23 cellular contexts compared by ENCODE assay signal in the genomic region with DNA sequence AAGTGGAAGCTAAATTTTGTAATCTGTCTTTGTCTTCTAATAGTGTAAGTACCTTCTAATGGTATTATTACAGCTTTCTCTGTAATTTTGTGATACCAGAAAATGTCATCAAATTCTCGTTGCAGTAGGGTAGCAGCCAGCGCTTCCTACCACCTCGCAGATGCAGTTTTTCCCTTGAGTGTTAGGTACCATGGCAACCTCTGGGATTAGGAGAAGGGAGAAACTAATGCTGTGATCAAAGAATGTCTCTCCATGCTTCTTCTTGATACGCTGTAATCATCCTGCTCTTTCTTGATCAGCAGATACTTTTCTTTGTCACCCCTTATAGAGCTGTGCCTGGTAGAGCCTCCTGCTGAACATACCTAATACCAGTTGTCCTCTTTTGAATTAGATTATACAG. TPM values are rescaled to one million over a fixed set of nuclear protein-coding genes. Genes with fewer than 3 reads are reported as not detected.
DNase-seq lines count a peak whose midpoint lies in the region; ATAC-seq, FAIRE-seq and TF ChIP-seq lines count a peak whose summit lies in the region.
"Had no signal": no experiment of that assay in that cellular context is flagged by ENCODE, and none has a peak within 500 bp of the region (broad histone marks: within the 10 kb centered on the region; RNA-seq: fewer than 3 reads in every experiment).

No MANE protein-coding gene starts in this region.

- H3F3A ChIP-seq in neural progenitor cell (ENCODE audit: low read depth), result peaks cover 10% of the 10 kb centered on the region

- H3K9me3 Mint-ChIP-seq in astrocyte (ENCODE audit: unreplicated experiment) (peaks cover 26% of the 10 kb centered on the region), glutamatergic neuron (ENCODE audit: unreplicated experiment) (peaks cover 16% of the 10 kb centered on the region), neural progenitor cell (peaks cover 35% of the 10 kb centered on the region)

- H3K4me1 ChIP-seq in astrocyte (ENCODE audit: insufficient read depth, low read length) (peaks cover 15% of the 10 kb centered on the region), neural progenitor cell (peaks cover 12% of the 10 kb centered on the region), small intestine (ENCODE audit: control insufficient read depth in 2 of 2, insufficient read depth in 1 of 2, low read depth in 1 of 2, low read length in 1 of 2) (no peaks in the 10 kb centered on the region)

- H3K9me3 ChIP-seq in astrocyte (ENCODE audit: insufficient read depth, low read depth, low read length) (peaks cover 7% of the 10 kb centered on the region), neural progenitor cell (ENCODE audit: low read depth) (peaks cover 23% of the 10 kb centered on the region), small intestine (ENCODE audit: control insufficient read depth, low read depth) (no peaks in the 10 kb centered on the region)
- H3K9me3 ChIP-seq: SK-N-SH had no signal

- no peaks in the 10 kb centered on the region for H3K27me3 ChIP-seq in astrocyte (ENCODE audit: insufficient read depth, low read length)
- no peaks in the 10 kb centered on the region for H3K27me3 ChIP-seq in neural progenitor cell
- H3K27me3 ChIP-seq in small intestine (ENCODE audit: control insufficient read depth in 2 of 2, insufficient read depth in 2 of 2, low read length in 2 of 2), result no peaks in the 10 kb centered on the region

- TF ChIP-seq CTCF in astrocyte (IDR thresholded peaks at IDR 0.05; ENCODE audit: insufficient read depth, low read depth, low read length) (no peak), glutamatergic neuron (IDR thresholded peaks at IDR 0.05; ENCODE audit: partially characterized antibody, unreplicated experiment) (no peak), neural progenitor cell (IDR thresholded peaks at IDR 0.05) (no peak)

- peak overlapping the region; percentile 54 for H3K27ac ChIP-seq in astrocyte (ENCODE audit: low read depth, low read length)
- H3K27ac ChIP-seq in neural progenitor cell, result peak overlapping the region; percentile 37
- no peak overlapping the region for H3K27ac ChIP-seq in small intestine (ENCODE audit: low read depth in 1 of 2, low read length in 1 of 2)
- H3K27ac ChIP-seq: 22Rv1, PC-9 had no signal

- H3K4me3 Mint-ChIP-seq in astrocyte (ENCODE audit: unreplicated experiment) (no peak overlapping the region), glutamatergic neuron (ENCODE audit: unreplicated experiment) (peak overlapping the region; percentile 25), neural progenitor cell (peak overlapping the region; percentile 56)
- H3K4me3 Mint-ChIP-seq: CD8-positive, alpha-beta T cell had no signal

- H2AFZ ChIP-seq in astrocyte (ENCODE audit: low read depth, low read length) (no peak overlapping the region), neural progenitor cell (replicated peaks) (no peak overlapping the region)
- H2AFZ ChIP-seq: PC-9 had no signal

- peak overlapping the region; percentile 6 for H3K9ac ChIP-seq in astrocyte (ENCODE audit: low read length)
- no peak overlapping the region for H3K9ac ChIP-seq in neural progenitor cell
- H3K9ac ChIP-seq: SK-N-SH had no signal

- no peak for ATAC-seq in HG03439 (IDR thresholded peaks at IDR 0.05; ENCODE audit: unreplicated experiment)
- no peak for ATAC-seq in GM21515 (IDR thresholded peaks at IDR 0.05; ENCODE audit: unreplicated experiment)
- ATAC-seq: CD8-positive, alpha-beta T cell had no signal

- H3K4me2 ChIP-seq in astrocyte (ENCODE audit: low read length) (no peak overlapping the region), neural progenitor cell (no peak overlapping the region)
- H3K4me2 ChIP-seq: PC-9, SK-N-SH had no signal

- H3K36me3 ChIP-seq in astrocyte (ENCODE audit: insufficient read depth, low read length) (peaks cover 74% of the 10 kb centered on the region), neural progenitor cell (peaks cover 27% of the 10 kb centered on the region), small intestine (ENCODE audit: control insufficient read depth in 2 of 2, insufficient read depth in 2 of 2, low read length in 2 of 2) (peaks cover 7 to 14% of the 10 kb centered on the region in 2 donors)

- H3K36me3 Mint-ChIP-seq in astrocyte (ENCODE audit: low read depth, unreplicated experiment) (peaks cover 53% of the 10 kb centered on the region), glutamatergic neuron (ENCODE audit: unreplicated experiment) (peaks cover 48% of the 10 kb centered on the region), neural progenitor cell (peaks cover 52% of the 10 kb centered on the region)

- FAIRE-seq in astrocyte (lab: Jason Lieb, UNC) (no peak), small intestine (lab: Jason Lieb, UNC) (no peak)
- FAIRE-seq: G401.6, GM12892 had no signal

- peaks cover 26% of the 10 kb centered on the region for H3K4me1 Mint-ChIP-seq in astrocyte (ENCODE audit: low read depth, unreplicated experiment)
- peaks cover 14% of the 10 kb centered on the region for H3K4me1 Mint-ChIP-seq in glutamatergic neuron (ENCODE audit: low read depth, unreplicated experiment)
- H3K4me1 Mint-ChIP-seq in neural progenitor cell, result peaks cover 51% of the 10 kb centered on the region

- H3K27ac Mint-ChIP-seq in astrocyte (ENCODE audit: unreplicated experiment) (no peak overlapping the region), glutamatergic neuron (ENCODE audit: unreplicated experiment) (peak overlapping the region; percentile 67), neural progenitor cell (peak overlapping the region; percentile 98)
- H3K27ac Mint-ChIP-seq: CD8-positive, alpha-beta T cell had no signal

- H3K4me3 ChIP-seq in astrocyte (ENCODE audit: insufficient read depth, low read depth, low read length), result no peak overlapping the region
- no peak overlapping the region for H3K4me3 ChIP-seq in neural progenitor cell
- H3K4me3 ChIP-seq in small intestine (ENCODE audit: low read depth in 1 of 2, low read length in 2 of 2), result no peak overlapping the region
- H3K4me3 ChIP-seq: PC-9 had no signal

- WGBS in small intestine, 3 donors, result 93 to 98% (median 97%) methylated on average over 4 of the region's 4 CpGs

- H3K27me3 Mint-ChIP-seq in astrocyte (ENCODE audit: low read depth, unreplicated experiment), result no peaks in the 10 kb centered on the region
- H3K27me3 Mint-ChIP-seq in glutamatergic neuron (ENCODE audit: unreplicated experiment), result peaks cover 3% of the 10 kb centered on the region
- H3K27me3 Mint-ChIP-seq in neural progenitor cell (ENCODE audit: insufficient read depth, low read depth), result peaks cover 3% of the 10 kb centered on the region

- H3K79me2 ChIP-seq in astrocyte (ENCODE audit: insufficient read depth, low read length) (no peaks in the 10 kb centered on the region), neural progenitor cell (ENCODE audit: low read depth) (no peaks in the 10 kb centered on the region)

- DNase-seq in Ammon's horn (ENCODE audit: low spot score), result peak; percentile 43
- no peak for DNase-seq in astrocyte (ENCODE audit: low read depth)
- no peak for DNase-seq in glutamatergic neuron
- DNase-seq in neural progenitor cell (ENCODE audit: low spot score), result no peak
- DNase-seq in SK-N-DZ (ENCODE audit: low spot score), result no peak
- no peak for DNase-seq in small intestine
- DNase-seq: ACHN; CD8-positive, alpha-beta T cell; H7; Kasumi-1; NCI-H1417; NCI-H187; NCI-H2107; NCI-H510A; PC-9; RPMI8226; SHP77 had no signal

- H4K20me1 ChIP-seq in astrocyte (ENCODE audit: insufficient read depth, low read length), result no peaks in the 10 kb centered on the region
- H4K20me1 ChIP-seq in neural progenitor cell (ENCODE audit: low read depth), result no peaks in the 10 kb centered on the region

RNA-seq across cellular contexts. Expression of a gene that starts 27.7 kb away (rescaled TPM):
- total RNA-seq in astrocyte (279 and 320 TPM in 2 replicates), glutamatergic neuron (ENCODE audit: unreplicated experiment) (246 TPM), neural progenitor cell (ENCODE audit: low replicate concordance) (250 and 461 TPM in 2 replicates)
- 256 and 265 TPM in 2 replicates for polyA plus RNA-seq in SK-N-DZ (2014; cell fraction: cytosol; rRNA removed)
- polyA plus RNA-seq in SK-N-DZ (2014; cell fraction: nucleus; rRNA removed), result 209 and 319 TPM in 2 replicates
- 100 to 1,000 TPM; 282 to 329 (median 318) TPM for polyA plus RNA-seq in small intestine

Comparison
In these comparisons a context has a peak if more than half of its experiments do, and no peak if none do; other contexts are left out.
1. H3K27ac ChIP-seq: peak in astrocyte (single experiment) and neural progenitor cell (single experiment); none in small intestine (0 of 2).